ENCODE assay signal across 2 cellular contexts in genomic region chr7:155953781-155954549, GRCh38.
TF ChIP-seq lines count a peak whose summit lies in the region.

No MANE protein-coding gene starts in this region.

TF ChIP-seq in A549, 52 proteins besides CTCF, POLR2A, EP300 and RAD21:
- TF ChIP-seq ZSCAN20 (CRISPR knock-in tag; IDR thresholded peaks at IDR 0.05) (no peak), POLR2AphosphoS2 (conservative IDR thresholded peaks at IDR 0.05; ENCODE audit: low read length) (no peak), GATA3 (IDR thresholded peaks at IDR 0.05; ENCODE audit: borderline replicate concordance) (no peak), SMC3 (IDR thresholded peaks at IDR 0.05) (no peak), RARB (CRISPR knock-in tag; IDR thresholded peaks at IDR 0.05) (no peak), EHF (CRISPR knock-in tag; IDR thresholded peaks at IDR 0.05) (no peak), CBX8 (IDR thresholded peaks at IDR 0.05) (no peak), JUN (IDR thresholded peaks at IDR 0.05) (no peak), NFE2L2 (conservative IDR thresholded peaks at IDR 0.05; ENCODE audit: low read length) (no peak)

TF ChIP-seq in H1, 55 proteins besides CTCF, POLR2A, EP300 and RAD21:
- no peak for TF ChIP-seq RXRA (IDR thresholded peaks at IDR 0.05; ENCODE audit: insufficient read depth, low read depth, low read length)
- TF ChIP-seq NANOG (IDR thresholded peaks at IDR 0.05; ENCODE audit: insufficient read depth, low read depth, low read length, poor library complexity, severe bottlenecking) = no peak
- TF ChIP-seq JUND (IDR thresholded peaks at IDR 0.05; ENCODE audit: low read length) = no peak
- no peak for TF ChIP-seq MAX (IDR thresholded peaks at IDR 0.05)
- no peak for TF ChIP-seq SIN3A (conservative IDR thresholded peaks at IDR 0.05 in 1 of 2, IDR thresholded peaks at IDR 0.05 in 1 of 2; ENCODE audit: low read depth in 1 of 2, low read length in 2 of 2)
- no peak for TF ChIP-seq GABPA (IDR thresholded peaks at IDR 0.05; ENCODE audit: borderline replicate concordance, insufficient read depth, low read length)
- no peak for TF ChIP-seq BACH1 (IDR thresholded peaks at IDR 0.05; ENCODE audit: low read length)
- TF ChIP-seq POLR2AphosphoS5 (IDR thresholded peaks at IDR 0.05; ENCODE audit: low read depth, low read length) = no peak
- no peak for TF ChIP-seq RNF2 (IDR thresholded peaks at IDR 0.05; ENCODE audit: borderline replicate concordance, low read depth, low read length, missing control alignments, poor library complexity, severe bottlenecking)
- TF ChIP-seq CEBPB (IDR thresholded peaks at IDR 0.05; ENCODE audit: low read depth, low read length) = no peak
- TF ChIP-seq ZNF274 (IDR thresholded peaks at IDR 0.05; ENCODE audit: borderline replicate concordance, extremely low read depth, low read length) = no peak
- TF ChIP-seq PHF8 (conservative IDR thresholded peaks at IDR 0.05; ENCODE audit: low read depth, low read length) = no peak
- TF ChIP-seq NRF1 (IDR thresholded peaks at IDR 0.05; ENCODE audit: low read depth, low read length) = no peak
- no peak for TF ChIP-seq RBBP5 (IDR thresholded peaks at IDR 0.05; ENCODE audit: borderline replicate concordance, low read depth, low read length)
- TF ChIP-seq SIRT6 (IDR thresholded peaks at IDR 0.05; ENCODE audit: low read length) = no peak
- no peak for TF ChIP-seq CTBP2 (IDR thresholded peaks at IDR 0.05; ENCODE audit: borderline replicate concordance, insufficient read depth, insufficient read length, low read length)
- TF ChIP-seq ASH2L (IDR thresholded peaks at IDR 0.05; ENCODE audit: low read length) = no peak
- TF ChIP-seq CHD7 (IDR thresholded peaks at IDR 0.05; ENCODE audit: insufficient replicate concordance, low read length) = no peak
